ENCODE assay signal across 20 cellular contexts in the genomic region with DNA sequence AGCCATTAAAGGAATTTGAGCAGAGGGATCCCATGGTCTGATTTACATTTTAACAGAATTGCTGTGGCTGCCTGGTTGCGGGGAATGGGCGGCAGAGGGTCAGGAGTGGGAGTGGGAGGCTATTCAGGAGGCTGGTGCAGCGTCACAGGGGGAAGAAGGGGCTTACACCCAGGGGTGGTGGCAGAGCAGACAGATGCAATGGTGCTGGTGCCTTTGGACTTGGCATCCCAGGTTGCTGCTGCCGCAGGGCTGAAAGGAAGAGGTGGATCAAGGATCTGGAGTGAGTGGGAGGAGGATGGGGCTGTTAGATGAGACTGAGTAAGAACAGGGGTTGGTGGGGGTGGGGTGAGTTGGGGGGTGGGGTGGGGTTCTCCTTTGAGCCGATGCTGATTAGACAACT. TPM values are rescaled to one million over a fixed set of nuclear protein-coding genes. Genes with fewer than 3 reads are reported as not detected.
DNase-seq lines count a peak whose midpoint lies in the region; ATAC-seq and TF ChIP-seq lines count a peak whose summit lies in the region.
"Had no signal": no experiment of that assay in that cellular context is flagged by ENCODE, and none has a peak within 500 bp of the region (broad histone marks: within the 10 kb centered on the region; RNA-seq: fewer than 3 reads in every experiment).

No MANE protein-coding gene starts in this region.

- H3K4ac ChIP-seq in neuronal stem cell (ENCODE audit: low read length): no peak overlapping the region

- H2AFZ ChIP-seq in neuronal stem cell (ENCODE audit: low read length): peak overlapping the region; percentile 20
- H2AFZ ChIP-seq: GM23338 had no signal

- no peak overlapping the region for H4K91ac ChIP-seq in neuronal stem cell (ENCODE audit: low read depth, low read length, poor library complexity)

- H2BK5ac ChIP-seq in neuronal stem cell (ENCODE audit: low read length): no peak overlapping the region

- peaks cover 67% of the 10 kb centered on the region for H3K4me1 Mint-ChIP-seq in WTC11
- H3K4me1 Mint-ChIP-seq in chondrocyte (ENCODE audit: low read depth): peaks cover 50% of the 10 kb centered on the region
- H3K4me1 Mint-ChIP-seq in activated CD4-positive, alpha-beta T cell treated with anti-CD3 and anti-CD28 coated beads for 36 hours: no peaks in the 10 kb centered on the region

- no peak overlapping the region for H2BK15ac ChIP-seq in neuronal stem cell (ENCODE audit: low read length)

- TF ChIP-seq CTCF in WTC11 (IDR thresholded peaks at IDR 0.05): no peak
- TF ChIP-seq CTCF in chondrocyte (IDR thresholded peaks at IDR 0.05): no peak

- H3K4me2 ChIP-seq in neuronal stem cell (ENCODE audit: insufficient read depth, low read length, poor library complexity, severe bottlenecking): no peak overlapping the region
- H3K4me2 ChIP-seq: GM23338 had no signal

- DNase-seq in WTC11 (ENCODE audit: low spot score) (no peak), chondrocyte (ENCODE audit: low spot score) (peak; percentile 54), neuronal stem cell (ENCODE audit: low spot score) (no peak), NCI-H1694 treated with DMSO at 0.1 percent for 48 hours (lab: John Stamatoyannopoulos, UW) (no peak), NCI-H1092 (lab: John Stamatoyannopoulos, UW) (no peak)
- no peak for DNase-seq in activated CD4-positive, alpha-beta T cell treated with anti-CD3 and anti-CD28 coated beads for 36 hours
- DNase-seq: ACHN; BE2C; C1 segment of cervical spinal cord; CD4-positive, CD25-positive, alpha-beta regulatory T cell; CD8-positive, alpha-beta memory T cell; COR-L47; DMS 273 treated with DMSO at 0.1 percent for 48 hours; DMS53; DND-41; EL; H9 had no signal

- no peaks in the 10 kb centered on the region for H3K79me1 ChIP-seq in neuronal stem cell (ENCODE audit: low read depth, low read length)

- no peak overlapping the region for H3K23ac ChIP-seq in neuronal stem cell (ENCODE audit: low read depth, low read length, poor library complexity)

- no peaks in the 10 kb centered on the region for H3K36me3 ChIP-seq in neuronal stem cell (replicated peaks in 1 of 2; ENCODE audit: control insufficient read depth in 2 of 2, insufficient read depth in 2 of 2, low read length in 2 of 2)
- H3K36me3 ChIP-seq: BE2C had no signal

- no peak overlapping the region for H3K27ac ChIP-seq in neuronal stem cell (replicated peaks; ENCODE audit: low read length)

- H3K4me1 ChIP-seq in neuronal stem cell (ENCODE audit: control insufficient read depth in 2 of 2, insufficient read depth in 1 of 2, low read depth in 1 of 2, low read length in 2 of 2): peaks cover 12 to 23% of the 10 kb centered on the region in 2 donors

- peaks cover 0 to 3% (median 0%) of the 10 kb centered on the region in 3 experiments for H3K27me3 ChIP-seq in neuronal stem cell (ENCODE audit: control insufficient read depth in 3 of 3, insufficient read depth in 3 of 3, low read depth in 1 of 3, low read length in 3 of 3)
- H3K27me3 ChIP-seq: BE2C had no signal

- H3K18ac ChIP-seq in neuronal stem cell (ENCODE audit: low read length): peak overlapping the region; percentile 31

- H2BK12ac ChIP-seq in neuronal stem cell (ENCODE audit: low read length): no peak overlapping the region

- ATAC-seq in WTC11: no peak
- ATAC-seq in activated CD4-positive, alpha-beta T cell treated with anti-CD3 and anti-CD28 coated beads for 36 hours: no peak
- ATAC-seq: GM23338, HepG2 had no signal

- WGBS in neuronal stem cell (ENCODE audit: extremely low coverage in 2 of 2, insufficient read length in 2 of 2, insufficient replicate concordance in 1 of 2), 2 donors: no CpG with 5 or more reads among the region's 5 CpGs

- no peak overlapping the region for H4K8ac ChIP-seq in neuronal stem cell (ENCODE audit: low read depth, low read length)

- H3K4me3 Mint-ChIP-seq in WTC11 (no peak overlapping the region), chondrocyte (ENCODE audit: unreplicated experiment) (no peak overlapping the region)
- no peak overlapping the region for H3K4me3 Mint-ChIP-seq in activated CD4-positive, alpha-beta T cell treated with anti-CD3 and anti-CD28 coated beads for 36 hours
- H3K4me3 Mint-ChIP-seq: CD4-positive, CD25-positive, alpha-beta regulatory T cell; CD8-positive, alpha-beta memory T cell; GM23338; IgD-negative memory B cell had no signal

- intact Hi-C loops in activated CD4-positive, alpha-beta T cell treated with anti-CD3 and anti-CD28 coated beads for 36 hours (cut with DNase I, micrococcal nuclease): no loop called here

- H3K27ac Mint-ChIP-seq in WTC11 (no peak overlapping the region), chondrocyte (ENCODE audit: unreplicated experiment) (no peak overlapping the region)
- no peak overlapping the region for H3K27ac Mint-ChIP-seq in activated CD4-positive, alpha-beta T cell treated with anti-CD3 and anti-CD28 coated beads for 36 hours
- H3K27ac Mint-ChIP-seq: CD8-positive, alpha-beta memory T cell; GM23338; IgD-negative memory B cell had no signal

- H3K9me3 Mint-ChIP-seq in WTC11: no peaks in the 10 kb centered on the region
- no peaks in the 10 kb centered on the region for H3K9me3 Mint-ChIP-seq in chondrocyte (ENCODE audit: low read depth)
- H3K9me3 Mint-ChIP-seq in activated CD4-positive, alpha-beta T cell treated with anti-CD3 and anti-CD28 coated beads for 36 hours (ENCODE audit: low read depth): no peaks in the 10 kb centered on the region
- H3K9me3 Mint-ChIP-seq: CD8-positive, alpha-beta memory T cell; GM23338; H9 had no signal

- H3K4me3 ChIP-seq in neuronal stem cell (ENCODE audit: low read length in 2 of 2): no peak overlapping the region
- H3K4me3 ChIP-seq: GM23338 had no signal

- no peak overlapping the region for H3K9ac ChIP-seq in neuronal stem cell (ENCODE audit: low read depth, low read length, poor library complexity)

- CTCF ChIA-PET in WTC11 (lab: Charles Lee): interaction anchor here (1.3 to 1.9 kb wide), 2 partner anchors 11 to 13 kb away, joined by 3 to 9 read pairs; no protein-coding TSS in a partner anchor
- CTCF ChIA-PET in activated CD4-positive, alpha-beta T cell treated with anti-CD3 and anti-CD28 coated beads for 36 hours (lab: Charles Lee): no interaction called here

- H3K27me3 Mint-ChIP-seq in WTC11 (ENCODE audit: low read depth) (peaks cover 3% of the 10 kb centered on the region), chondrocyte (ENCODE audit: low read depth) (no peaks in the 10 kb centered on the region)
- H3K27me3 Mint-ChIP-seq in activated CD4-positive, alpha-beta T cell treated with anti-CD3 and anti-CD28 coated beads for 36 hours: peaks cover 16% of the 10 kb centered on the region
- H3K27me3 Mint-ChIP-seq: IgD-negative memory B cell had no signal

- POLR2A ChIA-PET in WTC11 (lab: Charles Lee): no interaction called here
- POLR2A ChIA-PET in activated CD4-positive, alpha-beta T cell treated with anti-CD3 and anti-CD28 coated beads for 36 hours (lab: Charles Lee): no interaction called here

- no peak overlapping the region for H2AK5ac ChIP-seq in neuronal stem cell (ENCODE audit: low read depth, low read length)

- no peaks in the 10 kb centered on the region for H3K36me3 Mint-ChIP-seq in WTC11
- no peaks in the 10 kb centered on the region for H3K36me3 Mint-ChIP-seq in chondrocyte (ENCODE audit: low read depth)
- H3K36me3 Mint-ChIP-seq in activated CD4-positive, alpha-beta T cell treated with anti-CD3 and anti-CD28 coated beads for 36 hours (ENCODE audit: low read depth): no peaks in the 10 kb centered on the region
- H3K36me3 Mint-ChIP-seq: CD4-positive, CD25-positive, alpha-beta regulatory T cell; CD8-positive, alpha-beta memory T cell had no signal

- H2BK120ac ChIP-seq in neuronal stem cell (ENCODE audit: low read depth, low read length): no peak overlapping the region

- H3K14ac ChIP-seq in neuronal stem cell (ENCODE audit: low read length): no peak overlapping the region

- no peaks in the 10 kb centered on the region for H3K9me3 ChIP-seq in neuronal stem cell (replicated peaks in 1 of 2; ENCODE audit: control insufficient read depth in 2 of 2, insufficient read depth in 1 of 2, low read depth in 1 of 2, low read length in 2 of 2)
- H3K9me3 ChIP-seq: BE2C had no signal

TF ChIP-seq in WTC11, 78 proteins besides CTCF, POLR2A, EP300 and RAD21:
- TF ChIP-seq, protein P1, sequence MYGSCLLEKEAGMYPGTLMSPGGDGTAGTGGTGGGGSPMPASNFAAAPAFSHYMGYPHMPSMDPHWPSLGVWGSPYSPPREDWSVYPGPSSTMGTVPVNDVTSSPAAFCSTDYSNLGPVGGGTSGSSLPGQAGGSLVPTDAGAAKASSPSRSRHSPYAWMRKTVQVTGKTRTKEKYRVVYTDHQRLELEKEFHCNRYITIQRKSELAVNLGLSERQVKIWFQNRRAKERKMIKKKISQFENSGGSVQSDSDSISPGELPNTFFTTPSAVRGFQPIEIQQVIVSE (CRISPR knock-in tag; IDR thresholded peaks at IDR 0.05; ENCODE audit: borderline replicate concordance): no peak
- TF ChIP-seq, protein P2, sequence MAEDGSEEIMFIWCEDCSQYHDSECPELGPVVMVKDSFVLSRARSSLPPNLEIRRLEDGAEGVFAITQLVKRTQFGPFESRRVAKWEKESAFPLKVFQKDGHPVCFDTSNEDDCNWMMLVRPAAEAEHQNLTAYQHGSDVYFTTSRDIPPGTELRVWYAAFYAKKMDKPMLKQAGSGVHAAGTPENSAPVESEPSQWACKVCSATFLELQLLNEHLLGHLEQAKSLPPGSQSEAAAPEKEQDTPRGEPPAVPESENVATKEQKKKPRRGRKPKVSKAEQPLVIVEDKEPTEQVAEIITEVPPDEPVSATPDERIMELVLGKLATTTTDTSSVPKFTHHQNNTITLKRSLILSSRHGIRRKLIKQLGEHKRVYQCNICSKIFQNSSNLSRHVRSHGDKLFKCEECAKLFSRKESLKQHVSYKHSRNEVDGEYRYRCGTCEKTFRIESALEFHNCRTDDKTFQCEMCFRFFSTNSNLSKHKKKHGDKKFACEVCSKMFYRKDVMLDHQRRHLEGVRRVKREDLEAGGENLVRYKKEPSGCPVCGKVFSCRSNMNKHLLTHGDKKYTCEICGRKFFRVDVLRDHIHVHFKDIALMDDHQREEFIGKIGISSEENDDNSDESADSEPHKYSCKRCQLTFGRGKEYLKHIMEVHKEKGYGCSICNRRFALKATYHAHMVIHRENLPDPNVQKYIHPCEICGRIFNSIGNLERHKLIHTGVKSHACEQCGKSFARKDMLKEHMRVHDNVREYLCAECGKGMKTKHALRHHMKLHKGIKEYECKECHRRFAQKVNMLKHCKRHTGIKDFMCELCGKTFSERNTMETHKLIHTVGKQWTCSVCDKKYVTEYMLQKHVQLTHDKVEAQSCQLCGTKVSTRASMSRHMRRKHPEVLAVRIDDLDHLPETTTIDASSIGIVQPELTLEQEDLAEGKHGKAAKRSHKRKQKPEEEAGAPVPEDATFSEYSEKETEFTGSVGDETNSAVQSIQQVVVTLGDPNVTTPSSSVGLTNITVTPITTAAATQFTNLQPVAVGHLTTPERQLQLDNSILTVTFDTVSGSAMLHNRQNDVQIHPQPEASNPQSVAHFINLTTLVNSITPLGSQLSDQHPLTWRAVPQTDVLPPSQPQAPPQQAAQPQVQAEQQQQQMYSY (CRISPR knock-in tag; IDR thresholded peaks at IDR 0.05): peak; percentile 88

RNA-seq across cellular contexts. Expression of a gene that starts 38.5 kb away (rescaled TPM):
- total RNA-seq in WTC11 (2021) (2.9 to 3.6 TPM (median 3.3 TPM) in 3 replicates), chondrocyte (0.37 to 0.51 TPM (median 0.49 TPM) in 3 replicates)
- 0.66 TPM for polyA plus RNA-seq in neuronal stem cell (2013, experiment 1 of 2)
- 0.66 TPM for polyA plus RNA-seq in neuronal stem cell (2013, experiment 2 of 2)
- total RNA-seq in activated CD4-positive, alpha-beta T cell treated with anti-CD3 and anti-CD28 coated beads for 36 hours: not detected
- total RNA-seq: CD4-positive, CD25-positive, alpha-beta regulatory T cell had no signal
- polyA plus RNA-seq: CD4-positive, CD25-positive, alpha-beta regulatory T cell; CD8-positive, alpha-beta memory T cell; IgD-negative memory B cell had no signal
